ENCODE assay signal across 27 cellular contexts in the genomic region with DNA sequence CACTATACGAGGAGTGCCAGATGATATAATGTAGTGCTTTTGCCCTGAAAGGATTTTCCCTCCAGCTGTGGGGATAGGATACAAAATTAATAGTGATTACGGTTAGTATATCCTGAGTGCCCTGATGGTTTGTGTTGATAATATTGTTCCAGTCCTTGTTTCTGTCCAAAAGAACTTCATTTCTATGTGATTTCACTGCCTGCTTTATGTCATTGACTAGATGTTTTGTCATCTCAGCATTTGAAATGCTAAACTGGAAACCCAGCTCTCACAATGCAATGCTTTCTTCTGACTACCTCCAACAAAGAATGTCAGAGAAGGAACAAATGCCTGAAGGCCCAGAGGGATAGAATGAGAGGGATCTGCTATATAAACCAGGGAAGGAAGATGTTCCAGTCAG.
DNase-seq lines count a peak whose midpoint lies in the region; ATAC-seq, FAIRE-seq and TF ChIP-seq lines count a peak whose summit lies in the region.
"Had no signal": no experiment of that assay in that cellular context is flagged by ENCODE, and none has a peak within 500 bp of the region (broad histone marks: within the 10 kb centered on the region; RNA-seq: fewer than 3 reads in every experiment).

No MANE protein-coding gene starts in this region.

- no peak for ATAC-seq in T-helper 17 cell
- no peak for ATAC-seq in right lobe of liver
- ATAC-seq: activated CD4-positive, CD25-positive, alpha-beta regulatory T cell treated with anti-CD3 and anti-CD28 coated beads, Interleukin-2, amount 50 U/mL, for 24 hours; Right ventricle myocardium inferior had no signal

- 90% methylated on average over 2 of the region's 2 CpGs for WGBS in right lobe of liver (ENCODE audit: insufficient coverage, low coverage, low lambda C conversion rate, missing lambda C conversion rate)

- peak; percentile 43 for FAIRE-seq in H54 (lab: Jason Lieb, UNC)
- FAIRE-seq: astrocyte, G401.6 had no signal

- no peak overlapping the region for H3K4me3 Mint-ChIP-seq in T-helper 17 cell
- no peak overlapping the region for H3K4me3 Mint-ChIP-seq in Calu3 (ENCODE audit: low read depth, unreplicated experiment)
- H3K4me3 Mint-ChIP-seq: activated CD4-positive, alpha-beta memory T cell treated with anti-CD3 and anti-CD28 coated beads, Interleukin-2, amount 10 ng/mL, durations not matched to agents 7 days and 5 days; CD4-positive, CD25-positive, alpha-beta regulatory T cell; H9; nephron had no signal

- no peaks in the 10 kb centered on the region for H3K27me3 Mint-ChIP-seq in T-helper 17 cell
- no peaks in the 10 kb centered on the region for H3K27me3 Mint-ChIP-seq in Calu3 (ENCODE audit: unreplicated experiment)
- H3K27me3 Mint-ChIP-seq: activated CD4-positive, alpha-beta memory T cell treated with anti-CD3 and anti-CD28 coated beads, Interleukin-2, amount 10 ng/mL, durations not matched to agents 7 days and 5 days; CD4-positive, CD25-positive, alpha-beta regulatory T cell had no signal

- BruUV-seq in Calu3 (replicated peaks; lab: Mats Ljungman, UMichigan): no TSS peak

- H3K9me3 Mint-ChIP-seq in Calu3 (ENCODE audit: low read depth, unreplicated experiment): no peaks in the 10 kb centered on the region
- H3K9me3 Mint-ChIP-seq: activated CD4-positive, alpha-beta memory T cell treated with anti-CD3 and anti-CD28 coated beads, Interleukin-2, amount 10 ng/mL, durations not matched to agents 7 days and 5 days; CD4-positive, CD25-positive, alpha-beta regulatory T cell; H9; nephron had no signal

- no peaks in the 10 kb centered on the region for H3K4me1 ChIP-seq in right lobe of liver
- H3K4me1 ChIP-seq: esophagus squamous epithelium, suprapubic skin, vagina had no signal

- H3K9me3 ChIP-seq in T-helper 17 cell (ENCODE audit: control insufficient read depth, low read length, poor library complexity, severe bottlenecking): no peaks in the 10 kb centered on the region
- H3K9me3 ChIP-seq in right lobe of liver: no peaks in the 10 kb centered on the region
- H3K9me3 ChIP-seq: esophagus squamous epithelium, suprapubic skin, vagina had no signal

- H3K4me3 ChIP-seq in right lobe of liver: no peak overlapping the region
- H3K4me3 ChIP-seq: esophagus squamous epithelium, suprapubic skin, vagina had no signal

- DNase-seq in H54 (ENCODE audit: insufficient read length, low spot score) (no peak), T-helper 17 cell (no peak), globus pallidus (ENCODE audit: low spot score) (peak; percentile 81), putamen (ENCODE audit: low spot score) (peak; percentile 49), Calu3 (no peak), RWPE1 (ENCODE audit: low spot score) (no peak), right lobe of liver (no peak)
- DNase-seq: activated CD4-positive, alpha-beta memory T cell treated with anti-CD3 and anti-CD28 coated beads, Interleukin-2, amount 10 ng/mL, durations not matched to agents 7 days and 5 days; CD4-positive, CD25-positive, alpha-beta regulatory T cell; DMS153; effector memory CD4-positive, alpha-beta T cell; esophagus squamous epithelium; H9; kidney glomerular epithelial cell; mammary epithelial cell; NCI-H1694 treated with DMSO at 0.1 percent for 48 hours; NCI-H748 treated with DMSO at 0.1 percent for 48 hours; OCI-M1; posterior cingulate gyrus had no signal

- H3K27ac Mint-ChIP-seq in T-helper 17 cell: peak overlapping the region; percentile 81
- H3K27ac Mint-ChIP-seq in Calu3 (ENCODE audit: unreplicated experiment): no peak overlapping the region
- H3K27ac Mint-ChIP-seq: activated CD4-positive, alpha-beta memory T cell treated with anti-CD3 and anti-CD28 coated beads, Interleukin-2, amount 10 ng/mL, durations not matched to agents 7 days and 5 days; nephron had no signal

- H3K27ac ChIP-seq in RWPE1 (no peak overlapping the region), right lobe of liver (no peak overlapping the region)
- H3K27ac ChIP-seq: esophagus squamous epithelium, KMS-11, suprapubic skin, vagina had no signal

- H3K36me3 ChIP-seq in right lobe of liver: peaks cover 0 to 75% (median 35%) of the 10 kb centered on the region in 4 donors

- H3K36me3 Mint-ChIP-seq in T-helper 17 cell (ENCODE audit: low read depth) (peaks cover 11% of the 10 kb centered on the region), Calu3 (ENCODE audit: insufficient read depth, unreplicated experiment) (peaks cover 15% of the 10 kb centered on the region)

- TF ChIP-seq CTCF in Calu3 (IDR thresholded peaks at IDR 0.05; ENCODE audit: unreplicated experiment): no peak
- TF ChIP-seq CTCF in RWPE1 (conservative IDR thresholded peaks at IDR 0.05; ENCODE audit: low read depth): no peak
- no peak for TF ChIP-seq CTCF in right lobe of liver (IDR thresholded peaks at IDR 0.05)

- POLR2A ChIA-PET in RWPE1 (lab: Yijun Ruan, JAX; ENCODE audit: low non-redundant PET): interaction anchor here (0.5 kb wide), 1 partner anchor 162 kb away, joined by 3 read pairs; no protein-coding TSS in a partner anchor

- intact Hi-C loops in Calu3 (cut with micrococcal nuclease; ENCODE audit: unreplicated experiment): no loop called here
- intact Hi-C loops in right lobe of liver (cut with DNase I): no loop called here

- CTCF ChIA-PET in Calu3 (lab: Charles Lee) (no interaction called here), RWPE1 (lab: Yijun Ruan, JAX) (interaction anchor here (0.5 kb wide), 1 partner anchor 690 kb away, joined by 3 read pairs; no protein-coding TSS in a partner anchor)

- H3K4me1 Mint-ChIP-seq in T-helper 17 cell: peaks cover 2% of the 10 kb centered on the region
- H3K4me1 Mint-ChIP-seq in Calu3 (ENCODE audit: low read depth, unreplicated experiment): no peaks in the 10 kb centered on the region
- H3K4me1 Mint-ChIP-seq: nephron had no signal

- H3K27me3 ChIP-seq in right lobe of liver: no peaks in the 10 kb centered on the region
- H3K27me3 ChIP-seq: esophagus squamous epithelium, suprapubic skin, vagina had no signal

- TF ChIP-seq POLR2A in H54 (IDR thresholded peaks at IDR 0.05; ENCODE audit: low read depth, low read length) (no peak), right lobe of liver (IDR thresholded peaks at IDR 0.05) (no peak)

Comparison
In these comparisons a context has a peak if more than half of its experiments do, and no peak if none do; other contexts are left out.
1. DNase-seq: peak in globus pallidus (single experiment) and putamen (single experiment); none in H54 (single experiment), T-helper 17 cell (0 of 3), Calu3 (single experiment), RWPE1 (single experiment) and right lobe of liver (0 of 3).